ENCODE assay signal across 1 cellular context in genomic region chr3:47910777-47911440, GRCh38.
TF ChIP-seq lines count a peak whose summit lies in the region.

No MANE protein-coding gene starts in this region.

TF ChIP-seq in HEK293, 187 proteins besides CTCF, POLR2A, EP300 and RAD21 (continued from another document):
- TF ChIP-seq ZNF660 (tag by site-specific recombination; IDR thresholded peaks at IDR 0.05) (peak; percentile 94), ZFP37 (tag by site-specific recombination; IDR thresholded peaks at IDR 0.05) (peak; percentile 73; the same call in 1 of the 2 replicates), ZNF394 (tag by site-specific recombination; IDR thresholded peaks at IDR 0.05; ENCODE audit: borderline replicate concordance) (peak; percentile 33; the same call in 1 of the 2 replicates)
